In genomic region chr15:66399276-66399675, GRCh38 we compare ENCODE assay signal across 16 cellular contexts. TPM values are rescaled to one million over a fixed set of nuclear protein-coding genes. Genes with fewer than 3 reads are reported as not detected.
DNase-seq lines count a peak whose midpoint lies in the region; ATAC-seq and TF ChIP-seq lines count a peak whose summit lies in the region.
"Had no signal": no experiment of that assay in that cellular context is flagged by ENCODE, and none has a peak within 500 bp of the region (broad histone marks: within the 10 kb centered on the region; RNA-seq: fewer than 3 reads in every experiment).

No MANE protein-coding gene starts in this region.

- H3K9me3 ChIP-seq in BLaER1 treated with 17β-estradiol and CSF1 and Interleukin-3, amounts not matched to agents 10 nM and 100 nM (replicated peaks in 1 of 11) = peaks cover 0 to 7% (median 0%) of the 10 kb centered on the region in 11 experiments; a peak in 1 of 22 replicates
- no peaks in the 10 kb centered on the region for H3K9me3 ChIP-seq in DOHH2 (ENCODE audit: control insufficient read depth, insufficient read depth, low read length)
- H3K9me3 ChIP-seq: A549 had no signal

- peaks cover 50% of the 10 kb centered on the region for H3K4me1 Mint-ChIP-seq in endothelial cell (ENCODE audit: unreplicated experiment)

- H3K4me3 ChIP-seq in BLaER1 treated with 17β-estradiol and CSF1 and Interleukin-3, amounts not matched to agents 10 nM and 100 nM = no peak overlapping the region
- H3K4me3 ChIP-seq in DOHH2 (ENCODE audit: low read length) = 0 out of 2 replicates have a peak overlapping the region, but pooled peaks have one; percentile 20
- H3K4me3 ChIP-seq: A549, GM23248 had no signal

- no peaks in the 10 kb centered on the region for H3K9me3 Mint-ChIP-seq in endothelial cell (ENCODE audit: unreplicated experiment)
- H3K9me3 Mint-ChIP-seq: CD4-positive, CD25-positive, alpha-beta regulatory T cell; IgD-negative memory B cell had no signal

- H3K27me3 ChIP-seq in BLaER1 treated with 17β-estradiol and CSF1 and Interleukin-3, amounts not matched to agents 10 nM and 100 nM = no peaks in the 10 kb centered on the region
- no peaks in the 10 kb centered on the region for H3K27me3 ChIP-seq in DOHH2 (ENCODE audit: control insufficient read depth, low read length)

- H3K9ac ChIP-seq in BLaER1 treated with 17β-estradiol and CSF1 and Interleukin-3, amounts not matched to agents 10 nM and 100 nM = no peak overlapping the region
- H3K9ac ChIP-seq: GM23248 had no signal

- peaks cover 17 to 97% (median 90%) of the 10 kb centered on the region in 11 experiments for H4K20me1 ChIP-seq in BLaER1 treated with 17β-estradiol and CSF1 and Interleukin-3, amounts not matched to agents 10 nM and 100 nM
- H4K20me1 ChIP-seq in DOHH2 (ENCODE audit: control insufficient read depth, insufficient read depth, low read depth, low read length) = peaks cover 23% of the 10 kb centered on the region

- H3K4me2 ChIP-seq in BLaER1 treated with 17β-estradiol and CSF1 and Interleukin-3, amounts not matched to agents 10 nM and 100 nM = peak overlapping the region; percentile 20 to 93 (median 73); a peak in 18 of 22 replicates
- peak overlapping the region; percentile 42 for H3K4me2 ChIP-seq in DOHH2 (ENCODE audit: low read length)
- H3K4me2 ChIP-seq: A549 had no signal

- H3K27me3 Mint-ChIP-seq in endothelial cell (ENCODE audit: unreplicated experiment) = peaks cover 2% of the 10 kb centered on the region
- H3K27me3 Mint-ChIP-seq: CD4-positive, CD25-positive, alpha-beta regulatory T cell; IgD-negative memory B cell had no signal

- TF ChIP-seq CTCF in DOHH2 (IDR thresholded peaks at IDR 0.05; ENCODE audit: low read depth, low read length, poor library complexity, severe bottlenecking) (no peak), VCaP (conservative IDR thresholded peaks at IDR 0.05) (no peak), endothelial cell (IDR thresholded peaks at IDR 0.05; ENCODE audit: unreplicated experiment) (no peak)

- peaks cover 12 to 54% (median 34%) of the 10 kb centered on the region in 11 experiments for H3K36me3 ChIP-seq in BLaER1 treated with 17β-estradiol and CSF1 and Interleukin-3, amounts not matched to agents 10 nM and 100 nM
- H3K36me3 ChIP-seq in DOHH2 (ENCODE audit: control insufficient read depth, low read length) = peaks cover 42% of the 10 kb centered on the region

- H3K4me3 Mint-ChIP-seq in endothelial cell (ENCODE audit: unreplicated experiment) = peak overlapping the region; percentile 42
- H3K4me3 Mint-ChIP-seq: CD4-positive, CD25-positive, alpha-beta regulatory T cell had no signal

- H3K4me1 ChIP-seq in BLaER1 treated with 17β-estradiol and CSF1 and Interleukin-3, amounts not matched to agents 10 nM and 100 nM = peaks cover 51 to 84% (median 58%) of the 10 kb centered on the region in 10 experiments
- peaks cover 78% of the 10 kb centered on the region for H3K4me1 ChIP-seq in DOHH2 (ENCODE audit: control insufficient read depth, low read length)

- H3K9me2 ChIP-seq in DOHH2 (replicated peaks; ENCODE audit: control insufficient read depth, low read length) = no peaks in the 10 kb centered on the region

- peaks cover 20% of the 10 kb centered on the region for H3K36me3 Mint-ChIP-seq in endothelial cell (ENCODE audit: low read depth, unreplicated experiment)

- ATAC-seq in GM19463 (IDR thresholded peaks at IDR 0.05; ENCODE audit: unreplicated experiment) = no peak
- ATAC-seq: A549 had no signal

- no peak overlapping the region for H3K27ac Mint-ChIP-seq in endothelial cell (ENCODE audit: unreplicated experiment)
- H3K27ac Mint-ChIP-seq: IgD-negative memory B cell had no signal

- DNase-seq in endothelial cell (ENCODE audit: low spot score) (no peak), HT-29 (ENCODE audit: low spot score) (no peak)
- DNase-seq in activated effector memory CD4-positive, alpha-beta T cell treated with anti-CD3 and anti-CD28 coated beads, Interleukin-2, amount 50 U/mL, for 16 hours = no peak
- DNase-seq: CD4-positive, CD25-positive, alpha-beta regulatory T cell; DMS153; DMS79 treated with DMSO at 0.1 percent for 48 hours; GDM1; GM23248; H7; KG1 had no signal

- H3K79me2 ChIP-seq in DOHH2 (ENCODE audit: control insufficient read depth, low read length) = peaks cover 97% of the 10 kb centered on the region

- H3K27ac ChIP-seq in BLaER1 treated with 17β-estradiol and CSF1 and Interleukin-3, amounts not matched to agents 10 nM and 100 nM = no peak overlapping the region
- H3K27ac ChIP-seq in DOHH2 (ENCODE audit: low read depth, low read length) (no peak overlapping the region), VCaP (peak overlapping the region; percentile 54)
- H3K27ac ChIP-seq: A549 had no signal

- H3F3A ChIP-seq in DOHH2 (ENCODE audit: control insufficient read depth, insufficient read depth) = peaks cover 23% of the 10 kb centered on the region

RNA-seq across cellular contexts. Expression of gene MAP2K1, which starts 12.6 kb away (rescaled TPM):
- total RNA-seq in endothelial cell (ENCODE audit: unreplicated experiment) = 139 TPM
- total RNA-seq in HT-29 (2014; rRNA removed; shearing (Covaris generic)) = 57.1 and 61.7 TPM in 2 replicates

RNA-seq across cellular contexts. Expression of gene TIPIN, which starts 42.8 kb away (rescaled TPM):
- 17.7 TPM for total RNA-seq in endothelial cell (ENCODE audit: unreplicated experiment)
- total RNA-seq in HT-29 (2014; rRNA removed; shearing (Covaris generic)) = 8.9 and 11.3 TPM in 2 replicates
